Comparison of ENCODE assay signal across 14 cellular contexts in the genomic region with DNA sequence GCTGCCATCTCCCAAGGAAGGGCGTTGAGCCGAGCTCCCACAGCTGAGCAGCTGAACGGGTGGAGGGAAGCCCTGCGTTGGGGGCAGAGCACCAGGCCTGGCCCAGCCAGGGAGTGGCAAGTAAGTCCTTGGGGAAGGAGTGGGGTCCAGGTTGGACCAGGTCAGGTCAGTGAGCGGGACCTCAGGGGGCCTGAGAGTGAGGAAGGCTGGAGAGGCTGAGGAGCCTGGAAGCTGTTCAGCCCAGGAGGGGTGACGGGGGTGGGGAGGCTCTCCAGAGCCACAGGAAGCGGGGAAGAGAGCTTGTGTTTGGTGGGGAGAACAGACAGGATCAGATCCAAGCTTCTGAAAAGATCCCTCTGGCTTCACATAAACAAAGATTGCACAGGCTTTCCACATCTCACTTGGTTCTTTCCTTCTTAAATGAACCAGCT. TPM values are rescaled to one million over a fixed set of nuclear protein-coding genes. Genes with fewer than 3 reads are reported as not detected.
DNase-seq lines count a peak whose midpoint lies in the region; ATAC-seq and TF ChIP-seq lines count a peak whose summit lies in the region.
"Had no signal": no experiment of that assay in that cellular context is flagged by ENCODE, and none has a peak within 500 bp of the region (broad histone marks: within the 10 kb centered on the region; RNA-seq: fewer than 3 reads in every experiment).

No MANE protein-coding gene starts in this region.

- no peak overlapping the region for H3K4me3 ChIP-seq in SK-N-MC
- H3K4me3 ChIP-seq in left ventricle myocardium inferior = no peak overlapping the region
- no peak overlapping the region for H3K4me3 ChIP-seq in trophoblast cell (ENCODE audit: low read depth, low read length)
- H3K4me3 ChIP-seq: right lobe of liver had no signal

- H2BK5ac ChIP-seq in trophoblast cell (ENCODE audit: low read depth, low read length, poor library complexity) = no peak overlapping the region

- H4K91ac ChIP-seq in trophoblast cell (ENCODE audit: low read depth, low read length) = peak overlapping the region; percentile 55

- no peak overlapping the region for H4K12ac ChIP-seq in trophoblast cell (ENCODE audit: low read depth, low read length)

- H3K4me3 Mint-ChIP-seq in T-helper 1 cell treated with Interleukin-12 subunit alpha and Interleukin-12 subunit beta and Interleukin-4 antibody, amounts not matched to agents 30 μg/mL and 1 μg/mL, for 36 hours = no peak overlapping the region

- no CpG with 5 or more reads among the region's 7 CpGs for WGBS in trophoblast cell (ENCODE audit: extremely low coverage, insufficient coverage, insufficient read length)

- no peak overlapping the region for H4K8ac ChIP-seq in trophoblast cell (ENCODE audit: low read depth, low read length)

- no peaks in the 10 kb centered on the region for H3K36me3 Mint-ChIP-seq in T-helper 1 cell treated with Interleukin-12 subunit alpha and Interleukin-12 subunit beta and Interleukin-4 antibody, amounts not matched to agents 30 μg/mL and 1 μg/mL, for 36 hours (ENCODE audit: low read depth)

- H3K4me1 Mint-ChIP-seq in T-helper 1 cell treated with Interleukin-12 subunit alpha and Interleukin-12 subunit beta and Interleukin-4 antibody, amounts not matched to agents 30 μg/mL and 1 μg/mL, for 36 hours (ENCODE audit: low read depth) = peaks cover 37% of the 10 kb centered on the region

- no peaks in the 10 kb centered on the region for H3K27me3 Mint-ChIP-seq in T-helper 1 cell treated with Interleukin-12 subunit alpha and Interleukin-12 subunit beta and Interleukin-4 antibody, amounts not matched to agents 30 μg/mL and 1 μg/mL, for 36 hours (ENCODE audit: low read depth)

- H3K36me3 ChIP-seq in SK-N-MC (ENCODE audit: insufficient read depth, low read length) = no peaks in the 10 kb centered on the region
- H3K36me3 ChIP-seq in left ventricle myocardium inferior = no peaks in the 10 kb centered on the region
- H3K36me3 ChIP-seq in trophoblast cell (ENCODE audit: control insufficient read depth in 1 of 2, insufficient read depth in 2 of 2, low read length in 2 of 2) = no peaks in the 10 kb centered on the region
- H3K36me3 ChIP-seq: right lobe of liver had no signal

- H3K9me3 ChIP-seq in SK-N-MC (ENCODE audit: low read depth, low read length) = no peaks in the 10 kb centered on the region
- H3K9me3 ChIP-seq in left ventricle myocardium inferior (replicated peaks) = no peaks in the 10 kb centered on the region
- no peaks in the 10 kb centered on the region for H3K9me3 ChIP-seq in trophoblast cell (ENCODE audit: insufficient read depth, low read depth, low read length)
- H3K9me3 ChIP-seq: right lobe of liver had no signal

- H3K79me2 ChIP-seq in trophoblast cell (ENCODE audit: control insufficient read depth, insufficient read depth, low read length, poor library complexity) = no peaks in the 10 kb centered on the region

- no peak overlapping the region for H3K23ac ChIP-seq in trophoblast cell (ENCODE audit: low read length)

- intact Hi-C loops in left ventricle myocardium inferior (cut with micrococcal nuclease) = no loop called here

- peaks cover 4% of the 10 kb centered on the region for H3K4me1 ChIP-seq in left ventricle myocardium inferior
- peaks cover 7 to 13% of the 10 kb centered on the region in 2 experiments for H3K4me1 ChIP-seq in trophoblast cell (ENCODE audit: control insufficient read depth in 1 of 2, insufficient read depth in 2 of 2, low read length in 2 of 2)
- H3K4me1 ChIP-seq: right lobe of liver had no signal

- TF ChIP-seq CTCF in left ventricle myocardium inferior (IDR thresholded peaks at IDR 0.05; ENCODE audit: borderline replicate concordance) = no peak

- no peak overlapping the region for H3K9ac ChIP-seq in SK-N-MC (ENCODE audit: insufficient read length)
- H3K9ac ChIP-seq in trophoblast cell (ENCODE audit: low read length) = no peak overlapping the region

- peak overlapping the region; percentile 73; the same call in 1 of the 2 replicates for H3K27ac ChIP-seq in SK-N-MC
- peak overlapping the region; percentile 19 for H3K27ac ChIP-seq in left ventricle myocardium inferior (replicated peaks)
- H3K27ac ChIP-seq in trophoblast cell (ENCODE audit: low read depth, low read length) = no peak overlapping the region
- H3K27ac ChIP-seq: 22Rv1, right lobe of liver had no signal

- no peak overlapping the region for H3K4ac ChIP-seq in trophoblast cell (ENCODE audit: low read depth, low read length)

- ATAC-seq in GM21423 (IDR thresholded peaks at IDR 0.05; ENCODE audit: unreplicated experiment) = no peak
- ATAC-seq: SK-N-SH treated with all-trans-retinoic acid at 6 μM for 48 hours had no signal

- no peak overlapping the region for H3K18ac ChIP-seq in trophoblast cell (ENCODE audit: low read length)

- H2AFZ ChIP-seq in trophoblast cell (ENCODE audit: insufficient read depth, low read length, poor library complexity) = no peak overlapping the region

- H2BK12ac ChIP-seq in trophoblast cell (ENCODE audit: low read length) = no peak overlapping the region

- H2AK5ac ChIP-seq in trophoblast cell (ENCODE audit: low read length) = no peak overlapping the region

- no peak for DNase-seq in T-helper 1 cell
- no peak for DNase-seq in SK-N-MC (ENCODE audit: low read depth, low spot score)
- DNase-seq in left ventricle myocardium inferior = no peak
- no peak for DNase-seq in trophoblast cell
- no peak for DNase-seq in NCI-H345 treated with DMSO at 0.1 percent for 48 hours (lab: John Stamatoyannopoulos, UW; ENCODE audit: unreplicated experiment)
- no peak for DNase-seq in foreskin melanocyte
- DNase-seq: right lobe of liver had no signal

- H3K9me3 Mint-ChIP-seq in T-helper 1 cell treated with Interleukin-12 subunit alpha and Interleukin-12 subunit beta and Interleukin-4 antibody, amounts not matched to agents 30 μg/mL and 1 μg/mL, for 36 hours = no peaks in the 10 kb centered on the region

- peak overlapping the region; percentile 96 for H3K27ac Mint-ChIP-seq in T-helper 1 cell treated with Interleukin-12 subunit alpha and Interleukin-12 subunit beta and Interleukin-4 antibody, amounts not matched to agents 30 μg/mL and 1 μg/mL, for 36 hours

- no peak overlapping the region for H3K14ac ChIP-seq in trophoblast cell (ENCODE audit: low read length)

- H3K79me1 ChIP-seq in trophoblast cell (ENCODE audit: low read length) = peaks cover 3% of the 10 kb centered on the region

- H2BK120ac ChIP-seq in trophoblast cell (ENCODE audit: insufficient read depth, low read length, poor library complexity) = no peak overlapping the region

- no peak overlapping the region for H3K4me2 ChIP-seq in trophoblast cell (ENCODE audit: low read length)

- peaks cover 5% of the 10 kb centered on the region for H3K27me3 ChIP-seq in left ventricle myocardium inferior (ENCODE audit: low read depth)
- no peaks in the 10 kb centered on the region for H3K27me3 ChIP-seq in trophoblast cell (ENCODE audit: insufficient read depth, low read length)
- H3K27me3 ChIP-seq: right lobe of liver had no signal

RNA-seq across cellular contexts. Expression of a gene that starts 55.4 kb away (rescaled TPM):
- not detected for total RNA-seq in left ventricle myocardium inferior
- polyA plus RNA-seq in trophoblast cell (2013) = 3.2 and 4.4 TPM in 2 replicates
- total RNA-seq: chondrocyte, fibroblast of lung, myocyte, right lobe of liver had no signal
- polyA plus RNA-seq: fibroblast of lung had no signal
